8 cellular contexts compared by ENCODE assay signal in the genomic region with DNA sequence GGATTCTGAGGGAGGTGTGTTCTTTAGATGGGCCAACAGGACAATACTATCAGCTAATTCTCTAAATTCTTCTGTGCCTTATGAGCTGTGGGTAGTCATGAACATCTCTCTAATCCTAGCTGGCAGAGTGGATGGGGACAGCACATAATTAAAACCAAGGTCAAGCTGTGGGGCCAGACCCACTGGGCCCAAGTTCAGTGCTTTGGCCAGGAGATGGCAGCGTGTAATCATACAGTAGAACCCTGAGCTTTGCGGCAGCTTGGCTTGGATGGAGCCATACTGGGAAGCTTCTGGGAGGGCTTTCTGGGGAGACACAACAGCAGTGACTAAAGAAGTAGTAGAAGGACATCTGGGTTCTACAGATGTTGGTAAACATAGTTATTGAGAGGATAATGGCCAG.
A peak's percentile ranks its signal among the peaks of the same experiment; 100 is the strongest.
DNase-seq lines count a peak whose midpoint lies in the region; FAIRE-seq and TF ChIP-seq lines count a peak whose summit lies in the region.

No MANE protein-coding gene starts in this region.

- H3K36me3 ChIP-seq in left ventricle myocardium inferior (no peaks in the 10 kb centered on the region), right atrium auricular region (no peaks in the 10 kb centered on the region), SJCRH30 (no peaks in the 10 kb centered on the region), kidney (ENCODE audit: control insufficient read depth in 1 of 2, insufficient read depth in 2 of 2, low read length in 2 of 2) (no peaks in the 10 kb centered on the region), ovary (no peaks in the 10 kb centered on the region)

- no peak overlapping the region for H3K27ac Mint-ChIP-seq in type B pancreatic cell

- no peak for DNase-seq in left ventricle myocardium inferior
- DNase-seq in right atrium auricular region (ENCODE audit: low spot score) = no peak
- DNase-seq in SJCRH30 = peak; percentile 17 to 32
- no peak for DNase-seq in kidney
- no peak for DNase-seq in type B pancreatic cell (ENCODE audit: extremely low spot score, unreplicated experiment)
- DNase-seq in T1000 (lab: John Stamatoyannopoulos, UW) = no peak
- DNase-seq in ovary = no peak
- no peak for DNase-seq in stimulated activated naive CD4-positive, alpha-beta T cell (lab: John Stamatoyannopoulos, UW)

- H3K9ac ChIP-seq in kidney (ENCODE audit: low read length in 2 of 2) = no peak overlapping the region

- H3K4me1 ChIP-seq in left ventricle myocardium inferior (no peaks in the 10 kb centered on the region), right atrium auricular region (no peaks in the 10 kb centered on the region), SJCRH30 (no peaks in the 10 kb centered on the region), kidney (ENCODE audit: control insufficient read depth in 1 of 2, insufficient read depth in 1 of 2, low read depth in 1 of 2, low read length in 2 of 2) (no peaks in the 10 kb centered on the region), ovary (ENCODE audit: insufficient read depth) (no peaks in the 10 kb centered on the region)

- H3K9me3 Mint-ChIP-seq in type B pancreatic cell = no peaks in the 10 kb centered on the region

- H3K27ac ChIP-seq in left ventricle myocardium inferior (replicated peaks) = no peak overlapping the region
- H3K27ac ChIP-seq in right atrium auricular region = no peak overlapping the region
- no peak overlapping the region for H3K27ac ChIP-seq in SJCRH30
- H3K27ac ChIP-seq in kidney (ENCODE audit: low read depth in 2 of 2, low read length in 2 of 2) = no peak overlapping the region
- H3K27ac ChIP-seq in ovary = no peak overlapping the region

- no peak overlapping the region for H3K4me3 Mint-ChIP-seq in type B pancreatic cell

- 88 to 91% (median 90%) methylated on average over 2 of the region's 2 CpGs for WGBS in ovary, 3 donors

- H3K27me3 Mint-ChIP-seq in type B pancreatic cell = peaks cover 13% of the 10 kb centered on the region

- TF ChIP-seq EP300 in ovary (IDR thresholded peaks at IDR 0.05) = no peak

- TF ChIP-seq CTCF in left ventricle myocardium inferior (IDR thresholded peaks at IDR 0.05; ENCODE audit: borderline replicate concordance) (peak; percentile 60), right atrium auricular region (IDR thresholded peaks at IDR 0.05) (peak in 1 of 2 donors; percentile 58), kidney (IDR thresholded peaks at IDR 0.05; ENCODE audit: borderline replicate concordance, extremely low read depth, insufficient read depth) (peak; percentile 14), type B pancreatic cell (conservative IDR thresholded peaks at IDR 0.05) (peak; percentile 37), ovary (IDR thresholded peaks at IDR 0.05) (no peak)

- no peaks in the 10 kb centered on the region for H3K4me1 Mint-ChIP-seq in type B pancreatic cell (ENCODE audit: unreplicated experiment)

- no peaks in the 10 kb centered on the region for H3K36me3 Mint-ChIP-seq in type B pancreatic cell

- FAIRE-seq in kidney (lab: Jason Lieb, UNC) = no peak

- H3K4me3 ChIP-seq in left ventricle myocardium inferior (no peak overlapping the region), right atrium auricular region (no peak overlapping the region), SJCRH30 (no peak overlapping the region), kidney (ENCODE audit: low read length in 2 of 2) (no peak overlapping the region), ovary (no peak overlapping the region)

- intact Hi-C loops in left ventricle myocardium inferior (cut with micrococcal nuclease) = no loop called here
- intact Hi-C loops in kidney (cut with DNase I) = no loop called here
- intact Hi-C loops in ovary (cut with DNase I) = no loop called here

- H3K27me3 ChIP-seq in left ventricle myocardium inferior (ENCODE audit: low read depth) (no peaks in the 10 kb centered on the region), right atrium auricular region (no peaks in the 10 kb centered on the region), SJCRH30 (no peaks in the 10 kb centered on the region), ovary (no peaks in the 10 kb centered on the region)

- no peak for TF ChIP-seq POLR2A in ovary (IDR thresholded peaks at IDR 0.05)

- peaks cover 14% of the 10 kb centered on the region for H3K9me3 ChIP-seq in left ventricle myocardium inferior (replicated peaks)
- peaks cover 0 to 11% of the 10 kb centered on the region in 2 donors for H3K9me3 ChIP-seq in right atrium auricular region
- no peaks in the 10 kb centered on the region for H3K9me3 ChIP-seq in SJCRH30 (replicated peaks)
- no peaks in the 10 kb centered on the region for H3K9me3 ChIP-seq in kidney (ENCODE audit: control insufficient read depth in 1 of 2, low read length in 2 of 2)
- H3K9me3 ChIP-seq in ovary = peaks cover 0 to 5% of the 10 kb centered on the region in 2 donors

Comparison
In these comparisons a context has a peak if more than half of its experiments do, and no peak if none do; other contexts are left out.
1. DNase-seq: peak in SJCRH30 (2 of 2); none in left ventricle myocardium inferior (single experiment), right atrium auricular region (single experiment), kidney (single experiment), type B pancreatic cell (single experiment), T1000 (single experiment), ovary (0 of 5) and stimulated activated naive CD4-positive, alpha-beta T cell (0 of 6).
2. CTCF ChIP-seq: peak in left ventricle myocardium inferior (single experiment), kidney (single experiment) and type B pancreatic cell (single experiment); none in ovary (0 of 3).